In genomic region chr3:42037318-42037945, GRCh38 we compare ENCODE assay signal across 15 cellular contexts. TPM values are rescaled to one million over a fixed set of nuclear protein-coding genes. Genes with fewer than 3 reads are reported as not detected.
DNase-seq lines count a peak whose midpoint lies in the region; ATAC-seq, FAIRE-seq and TF ChIP-seq lines count a peak whose summit lies in the region.
"Had no signal": no experiment of that assay in that cellular context is flagged by ENCODE, and none has a peak within 500 bp of the region (broad histone marks: within the 10 kb centered on the region; RNA-seq: fewer than 3 reads in every experiment).

No MANE protein-coding gene starts in this region.

- POLR2A ChIA-PET in endothelial cell of umbilical vein (lab: Charles Lee) = interaction anchor here (1.1 to 1.4 kb wide), 2 partner anchors 11 to 24 kb away, joined by 3 to 5 read pairs; no protein-coding TSS in a partner anchor
- POLR2A ChIA-PET in activated CD4-positive, alpha-beta T cell treated with anti-CD3 and anti-CD28 coated beads, Interleukin-2, amount 10 ng/mL, durations not matched to agents 7 days and 5 days (lab: Charles Lee) = no interaction called here

- no peak overlapping the region for H2AFZ ChIP-seq in endothelial cell of umbilical vein (ENCODE audit: low read depth, low read length)

- peaks cover 51 to 100% (median 80%) of the 10 kb centered on the region in 9 donors for H3K4me1 ChIP-seq in heart right ventricle
- H3K4me1 ChIP-seq in endothelial cell of umbilical vein (ENCODE audit: control insufficient read depth, extremely low read depth, insufficient read depth, low read length) = peaks cover 36% of the 10 kb centered on the region
- H3K4me1 ChIP-seq in vagina = peaks cover 57% of the 10 kb centered on the region

- no peak overlapping the region for H3K9ac ChIP-seq in endothelial cell of umbilical vein (replicated peaks; ENCODE audit: extremely low read depth, insufficient read depth, low read length)

- peaks cover 5% of the 10 kb centered on the region for H3K36me3 Mint-ChIP-seq in osteocyte (ENCODE audit: unreplicated experiment)
- peaks cover 3% of the 10 kb centered on the region for H3K36me3 Mint-ChIP-seq in activated CD4-positive, alpha-beta T cell treated with anti-CD3 and anti-CD28 coated beads, Interleukin-2, amount 10 ng/mL, durations not matched to agents 7 days and 5 days (ENCODE audit: low read depth)

- no peak overlapping the region for H3K4me3 ChIP-seq in heart right ventricle
- H3K4me3 ChIP-seq in endothelial cell of umbilical vein (replicated peaks in 1 of 3; ENCODE audit: insufficient read depth in 1 of 3, low read depth in 1 of 3, low read length in 3 of 3) = no peak overlapping the region
- no peak overlapping the region for H3K4me3 ChIP-seq in vagina

- BruUV-seq in endothelial cell of umbilical vein (replicated peaks; lab: Mats Ljungman, UMichigan) = no TSS peak

- peaks cover 53% of the 10 kb centered on the region for H3K4me1 Mint-ChIP-seq in osteocyte (ENCODE audit: unreplicated experiment)
- H3K4me1 Mint-ChIP-seq in activated CD4-positive, alpha-beta T cell treated with anti-CD3 and anti-CD28 coated beads, Interleukin-2, amount 10 ng/mL, durations not matched to agents 7 days and 5 days = no peaks in the 10 kb centered on the region

- H3K9me3 Mint-ChIP-seq in osteocyte (ENCODE audit: unreplicated experiment) = no peaks in the 10 kb centered on the region
- no peaks in the 10 kb centered on the region for H3K9me3 Mint-ChIP-seq in activated CD4-positive, alpha-beta T cell treated with anti-CD3 and anti-CD28 coated beads, Interleukin-2, amount 10 ng/mL, durations not matched to agents 7 days and 5 days

- peaks cover 62% of the 10 kb centered on the region for H3K79me2 ChIP-seq in endothelial cell of umbilical vein (ENCODE audit: control insufficient read depth, insufficient read depth, low read length)

- intact Hi-C loops in heart right ventricle (cut with DNase I) = no loop called here
- intact Hi-C loops in left ventricle myocardium superior (cut with micrococcal nuclease) = no loop called here
- intact Hi-C loops in endothelial cell of umbilical vein (cut with micrococcal nuclease) = no loop called here
- intact Hi-C loops in vagina (cut with DNase I) = no loop called here

- DNase-seq in heart right ventricle (no peak), left ventricle myocardium superior (no peak), endothelial cell of umbilical vein (ENCODE audit: low read depth, low spot score) (peak; percentile 65), osteocyte (ENCODE audit: extremely low spot score, unreplicated experiment) (no peak), vagina (ENCODE audit: extremely low spot score in 2 of 2) (no peak), hepatic stellate cell (ENCODE audit: low spot score) (no peak), DMS53 (lab: John Stamatoyannopoulos, UW) (no peak)
- no peak for DNase-seq in activated CD4-positive, alpha-beta T cell treated with anti-CD3 and anti-CD28 coated beads, Interleukin-2, amount 10 ng/mL, durations not matched to agents 7 days and 5 days
- DNase-seq: activated CD4-positive, alpha-beta T cell treated with anti-CD3 and anti-CD28 coated beads for 48 hours; DND-41; foreskin melanocyte; left colon; NCI-H1694 treated with DMSO at 0.1 percent for 48 hours; NK-92 treated with Interleukin-12 subunit alpha and Interleukin-12 subunit beta, amount 100 ng/mL, for 24 hours; T-helper 1 cell had no signal

- peak overlapping the region in 9 of 10 donors; percentile 69 to 92 (median 80) for H3K27ac ChIP-seq in heart right ventricle
- H3K27ac ChIP-seq in endothelial cell of umbilical vein (ENCODE audit: insufficient read depth, low read depth, low read length) = peak overlapping the region; percentile 22
- peak overlapping the region; percentile 77 for H3K27ac ChIP-seq in vagina

- dilution Hi-C loops in endothelial cell of umbilical vein (cut with MboI; ENCODE audit: extremely low pct_ligation_motif_present, low sequenced_read_pairs) = no loop called here

- H3K27me3 ChIP-seq in heart right ventricle (no peaks in the 10 kb centered on the region), endothelial cell of umbilical vein (ENCODE audit: control insufficient read depth in 2 of 2, insufficient read depth in 2 of 2, low read length in 2 of 2) (no peaks in the 10 kb centered on the region), vagina (no peaks in the 10 kb centered on the region)

- H3K9me3 ChIP-seq in heart right ventricle = no peaks in the 10 kb centered on the region
- no peaks in the 10 kb centered on the region for H3K9me3 ChIP-seq in endothelial cell of umbilical vein (replicated peaks; ENCODE audit: control insufficient read depth, insufficient read depth, low read length)
- H3K9me3 ChIP-seq in vagina = no peaks in the 10 kb centered on the region

- 50 to 52% methylated on average over 4 of the region's 4 CpGs for WGBS in heart right ventricle, 2 donors

- no peaks in the 10 kb centered on the region for H3K27me3 Mint-ChIP-seq in osteocyte (ENCODE audit: unreplicated experiment)
- no peaks in the 10 kb centered on the region for H3K27me3 Mint-ChIP-seq in activated CD4-positive, alpha-beta T cell treated with anti-CD3 and anti-CD28 coated beads, Interleukin-2, amount 10 ng/mL, durations not matched to agents 7 days and 5 days

- H3K36me3 ChIP-seq in heart right ventricle = peaks cover 0 to 19% (median 6%) of the 10 kb centered on the region in 9 donors
- H3K36me3 ChIP-seq in endothelial cell of umbilical vein (ENCODE audit: control insufficient read depth in 2 of 2, extremely low read depth in 1 of 2, insufficient read depth in 2 of 2, low read length in 2 of 2) = peaks cover 0 to 5% of the 10 kb centered on the region in 2 experiments
- no peaks in the 10 kb centered on the region for H3K36me3 ChIP-seq in vagina

- H3K9me1 ChIP-seq in endothelial cell of umbilical vein (replicated peaks; ENCODE audit: control insufficient read depth, extremely low read depth, insufficient read depth, low read length) = no peaks in the 10 kb centered on the region

- FAIRE-seq in endothelial cell of umbilical vein (lab: Jason Lieb, UNC) = no peak

- TF ChIP-seq POLR2A in endothelial cell of umbilical vein (IDR thresholded peaks at IDR 0.05; ENCODE audit: low read depth, low read length) (no peak), vagina (IDR thresholded peaks at IDR 0.05) (no peak)

- TF ChIP-seq CTCF in heart right ventricle (IDR thresholded peaks at IDR 0.05) (no peak), endothelial cell of umbilical vein (IDR thresholded peaks at IDR 0.05; ENCODE audit: extremely low read depth in 1 of 2, insufficient read depth in 1 of 2, low read depth in 1 of 2, low read length in 2 of 2) (no peak), osteocyte (IDR thresholded peaks at IDR 0.05) (no peak), vagina (IDR thresholded peaks at IDR 0.05) (no peak)

- ATAC-seq in heart right ventricle (no peak), left ventricle myocardium superior (no peak)
- ATAC-seq: left colon had no signal

- H3K4me2 ChIP-seq in endothelial cell of umbilical vein (ENCODE audit: insufficient read depth, low read length) = no peak overlapping the region

- H3K27ac Mint-ChIP-seq in osteocyte (ENCODE audit: unreplicated experiment) = peak overlapping the region; percentile 42
- no peak overlapping the region for H3K27ac Mint-ChIP-seq in activated CD4-positive, alpha-beta T cell treated with anti-CD3 and anti-CD28 coated beads, Interleukin-2, amount 10 ng/mL, durations not matched to agents 7 days and 5 days

- CTCF ChIA-PET in endothelial cell of umbilical vein (lab: Charles Lee) = interaction anchor here (0.7 to 4.4 kb wide), 7 partner anchors 12 to 62 kb away, joined by 3 to 22 read pairs (median 3); no protein-coding TSS in a partner anchor
- CTCF ChIA-PET in activated CD4-positive, alpha-beta T cell treated with anti-CD3 and anti-CD28 coated beads, Interleukin-2, amount 10 ng/mL, durations not matched to agents 7 days and 5 days (lab: Charles Lee) = no interaction called here

- no peak overlapping the region for H3K4me3 Mint-ChIP-seq in osteocyte (ENCODE audit: unreplicated experiment)
- H3K4me3 Mint-ChIP-seq in activated CD4-positive, alpha-beta T cell treated with anti-CD3 and anti-CD28 coated beads, Interleukin-2, amount 10 ng/mL, durations not matched to agents 7 days and 5 days = no peak overlapping the region

- H4K20me1 ChIP-seq in endothelial cell of umbilical vein (replicated peaks; ENCODE audit: control insufficient read depth, extremely low read depth, insufficient read depth, low read length) = no peaks in the 10 kb centered on the region

TF ChIP-seq in endothelial cell of umbilical vein, 7 proteins besides CTCF, POLR2A, EP300 and RAD21:
- TF ChIP-seq EZH2 (IDR thresholded peaks at IDR 0.05; ENCODE audit: borderline replicate concordance, low read depth, low read length, severe bottlenecking) = no peak
- TF ChIP-seq MYC (IDR thresholded peaks at IDR 0.05; ENCODE audit: low read depth, low read length) = no peak
- no peak for TF ChIP-seq MAX (IDR thresholded peaks at IDR 0.05; ENCODE audit: insufficient read depth, insufficient read length)
- no peak for TF ChIP-seq GATA2 (IDR thresholded peaks at IDR 0.05; ENCODE audit: insufficient read depth, insufficient read length, low read depth, low read length)
- no peak for TF ChIP-seq POLR2AphosphoS5 (IDR thresholded peaks at IDR 0.05; ENCODE audit: insufficient read depth, low read depth, low read length)
- no peak for TF ChIP-seq JUN (IDR thresholded peaks at IDR 0.05; ENCODE audit: borderline replicate concordance, insufficient read depth, insufficient read length, low read depth)
- no peak for TF ChIP-seq FOS (IDR thresholded peaks at IDR 0.05; ENCODE audit: borderline replicate concordance, insufficient read depth, low read length)

RNA-seq across cellular contexts. Expression of gene TRAK1, which starts 53.7 kb away (rescaled TPM):
- total RNA-seq in heart right ventricle (100 to 1,000 TPM; 182 to 423 (median 320) TPM), left ventricle myocardium superior (323 TPM), endothelial cell of umbilical vein (59.6 and 66.6 TPM in 2 replicates), osteocyte (30.7 and 35.7 TPM in 2 replicates), vagina (36.8 TPM)
- polyA plus RNA-seq in heart right ventricle (10 to 100 TPM; 35.5 to 41.2 TPM), endothelial cell of umbilical vein (38.5 and 39.6 TPM in 2 replicates)
- 34.3 and 37.3 TPM in 2 replicates for polyA plus RNA-seq in endothelial cell of umbilical vein (2011; cell fraction: cytosol; rRNA removed)
- 76.1 and 85.0 TPM in 2 replicates for polyA plus RNA-seq in endothelial cell of umbilical vein (2011; cell fraction: nucleus; rRNA removed)
- polyA plus RNA-seq in endothelial cell of umbilical vein (2012) = 27.4 and 30.8 TPM in 2 replicates
- polyA minus RNA-seq in endothelial cell of umbilical vein = 62.1 and 74.0 TPM in 2 replicates
- polyA minus RNA-seq in endothelial cell of umbilical vein (2011; cell fraction: cytosol; rRNA and poly(A)+ RNA removed) = 11.1 TPM
- polyA minus RNA-seq in endothelial cell of umbilical vein (2011; cell fraction: nucleus; rRNA and poly(A)+ RNA removed) = 73.1 and 82.9 TPM in 2 replicates
- 10 to 100 TPM; 23.7 to 24.1 TPM for total RNA-seq in activated CD4-positive, alpha-beta T cell treated with anti-CD3 and anti-CD28 coated beads, Interleukin-2, amount 10 ng/mL, durations not matched to agents 7 days and 5 days

Comparison
In these comparisons a context has a peak if more than half of its experiments do, and no peak if none do; other contexts are left out.
1. H3K27ac ChIP-seq: peak in every context shown above with its lines; median percentile 80 in heart right ventricle; 77 in vagina; 22 in endothelial cell of umbilical vein.